ENCODE assay signal across 29 cellular contexts in genomic region chr19:7977723-7978040, GRCh38. TPM values are rescaled to one million over a fixed set of nuclear protein-coding genes. Genes with fewer than 3 reads are reported as not detected.
"Had no signal": no experiment of that assay in that cellular context is flagged by ENCODE, and none has a peak within 500 bp of the region (broad histone marks: within the 10 kb centered on the region; RNA-seq: fewer than 3 reads in every experiment).

No MANE protein-coding gene starts in this region.

- ATAC-seq: activated CD4-positive, CD25-positive, alpha-beta regulatory T cell treated with anti-CD3 and anti-CD28 coated beads, Interleukin-2, amount 50 U/mL, for 24 hours; activated CD8-positive, alpha-beta T cell treated with anti-CD3 and anti-CD28 coated beads for 36 hours; activated T-cell treated with anti-CD3 and anti-CD28 coated beads, Interleukin-2, amount 50 U/mL, for 4 hours; activated T-helper 17 cell treated with anti-CD3 and anti-CD28 coated beads, Interleukin-2, amount 50 U/mL, for 72 hours; T-helper 17 cell had no signal

- H3K27me3 ChIP-seq: breast epithelium, cardiac muscle cell, dorsolateral prefrontal cortex had no signal

- H3K9me3 ChIP-seq: breast epithelium had no signal

- H3K4me3 ChIP-seq: breast epithelium, cardiac muscle cell, coronary artery, dorsolateral prefrontal cortex had no signal

- FAIRE-seq: astrocyte, frontal cortex had no signal

- H3K27ac ChIP-seq: breast epithelium, cardiac muscle cell, coronary artery, WERI-Rb-1 had no signal

- H3K4me1 ChIP-seq: breast epithelium had no signal

- DNase-seq: activated B cell treated with CpG ODN at 0.5 μM for 24 hours; activated CD4-positive, alpha-beta T cell treated with anti-CD3 and anti-CD28 coated beads for 48 hours; activated CD4-positive, alpha-beta T cell treated with anti-CD3 and anti-CD28 coated beads, Interleukin-2, amount 50 U/mL, for 1 hour; activated CD4-positive, alpha-beta T cell treated with anti-CD3 and anti-CD28 coated beads, Interleukin-2, amount 50 U/mL, for 48 hours; activated CD8-positive, alpha-beta memory T cell treated with anti-CD3 and anti-CD28 coated beads for 24 hours; activated CD8-positive, alpha-beta T cell treated with anti-CD3 and anti-CD28 coated beads for 36 hours; activated effector memory CD4-positive, alpha-beta T cell treated with Interleukin-2 at 50 U/mL for 16 hours; activated gamma-delta T cell treated with Interleukin-2 at 50 U/mL for 16 hours; activated naive CD4-positive, alpha-beta T cell treated with anti-CD3 and anti-CD28 coated beads, Interleukin-2, amount 50 U/mL, for 16 hours; activated naive CD4-positive, alpha-beta T cell treated with Interleukin-2 at 50 U/mL for 16 hours; activated T-cell treated with anti-CD3 and anti-CD28 coated beads, Interleukin-2, amount 50 U/mL, for 4 hours; amniotic stem cell; anterior cingulate cortex; effector memory CD4-positive, alpha-beta T cell; endodermal cell; foreskin fibroblast; T-helper 1 cell; T-helper 17 cell; T1000; WERI-Rb-1 had no signal

RNA-seq across cellular contexts. Expression of gene CTXN1, which starts 51.7 kb away (rescaled TPM):
- total RNA-seq: activated B cell treated with CpG ODN at 0.5 μM for 24 hours, esophagus mucosa, T-helper 17 cell had no signal
